13 cellular contexts compared by ENCODE assay signal in genomic region chr10:32171213-32171612, GRCh38.
DNase-seq lines count a peak whose midpoint lies in the region; ATAC-seq and TF ChIP-seq lines count a peak whose summit lies in the region.
"Had no signal": no experiment of that assay in that cellular context is flagged by ENCODE, and none has a peak within 500 bp of the region (broad histone marks: within the 10 kb centered on the region; RNA-seq: fewer than 3 reads in every experiment).

No MANE protein-coding gene starts in this region.

- peak; percentile 98 for DNase-seq in DMS53 treated with DMSO at 0.1 percent for 48 hours (lab: John Stamatoyannopoulos, UW; ENCODE audit: unreplicated experiment)
- peak; percentile 63 for DNase-seq in NCI-H510A (lab: John Stamatoyannopoulos, UW)
- DNase-seq in hepatocyte (ENCODE audit: low spot score) = peak; percentile 37
- peak; percentile 59 to 76 for DNase-seq in trophoblast cell
- DNase-seq in HuH-7.5 (ENCODE audit: low spot score) = no peak
- DNase-seq: activated gamma-delta T cell, AML-193, DMS79 treated with DMSO at 0.1 percent for 48 hours, left ventricle myocardium superior, NCI-H226 had no signal

- no peak overlapping the region for H2BK120ac ChIP-seq in trophoblast cell (ENCODE audit: insufficient read depth, low read length, poor library complexity)

- no peak overlapping the region for H4K12ac ChIP-seq in trophoblast cell (ENCODE audit: low read depth, low read length)

- no peak overlapping the region for H3K4me3 Mint-ChIP-seq in stimulated activated memory B cell treated with anti-CD40 and anti-IgM and Interleukin-4, amounts not matched to agents 10 μg/mL and 1 μg/mL and 100 μg/mL, for 72 hours

- no peak overlapping the region for H3K27ac Mint-ChIP-seq in stimulated activated memory B cell treated with anti-CD40 and anti-IgM and Interleukin-4, amounts not matched to agents 10 μg/mL and 1 μg/mL and 100 μg/mL, for 72 hours

- no peak overlapping the region for H4K91ac ChIP-seq in trophoblast cell (ENCODE audit: low read depth, low read length)

- H2AK5ac ChIP-seq in trophoblast cell (ENCODE audit: low read length) = no peak overlapping the region

- no peak overlapping the region for H2BK12ac ChIP-seq in trophoblast cell (ENCODE audit: low read length)

- H4K8ac ChIP-seq in trophoblast cell (ENCODE audit: low read depth, low read length) = no peak overlapping the region

- H3K9me2 ChIP-seq in hepatocyte (replicated peaks; ENCODE audit: insufficient read depth) = no peaks in the 10 kb centered on the region

- H3K27ac ChIP-seq in hepatocyte (no peak overlapping the region), trophoblast cell (ENCODE audit: low read depth, low read length) (peak overlapping the region; percentile 27)

- H3K4me1 ChIP-seq in hepatocyte (ENCODE audit: insufficient read depth) = no peaks in the 10 kb centered on the region
- H3K4me1 ChIP-seq in trophoblast cell (ENCODE audit: control insufficient read depth in 1 of 2, insufficient read depth in 2 of 2, low read length in 2 of 2) = peaks cover 0 to 9% of the 10 kb centered on the region in 2 experiments

- no peak for ATAC-seq in GM19397 (IDR thresholded peaks at IDR 0.05; ENCODE audit: unreplicated experiment)
- ATAC-seq in HG03175 (IDR thresholded peaks at IDR 0.05; ENCODE audit: unreplicated experiment) = no peak
- ATAC-seq in stimulated activated memory B cell treated with anti-CD40 and anti-IgM and Interleukin-4, amounts not matched to agents 10 μg/mL and 1 μg/mL and 100 μg/mL, for 72 hours = no peak
- ATAC-seq: left ventricle myocardium superior had no signal

- H3K79me2 ChIP-seq in hepatocyte (no peaks in the 10 kb centered on the region), trophoblast cell (ENCODE audit: control insufficient read depth, insufficient read depth, low read length, poor library complexity) (no peaks in the 10 kb centered on the region)

- H3K9ac ChIP-seq in trophoblast cell (ENCODE audit: low read length) = no peak overlapping the region

- no peak overlapping the region for H2BK5ac ChIP-seq in trophoblast cell (ENCODE audit: low read depth, low read length, poor library complexity)

- H3K4me2 ChIP-seq in hepatocyte (peak overlapping the region; percentile 33), trophoblast cell (ENCODE audit: low read length) (no peak overlapping the region)

- H3K18ac ChIP-seq in trophoblast cell (ENCODE audit: low read length) = no peak overlapping the region

- no peaks in the 10 kb centered on the region for H3K27me3 ChIP-seq in hepatocyte
- no peaks in the 10 kb centered on the region for H3K27me3 ChIP-seq in trophoblast cell (ENCODE audit: insufficient read depth, low read length)

- TF ChIP-seq CTCF in hepatocyte (IDR thresholded peaks at IDR 0.05; ENCODE audit: poor library complexity) = no peak

- H3K4ac ChIP-seq in trophoblast cell (ENCODE audit: low read depth, low read length) = no peak overlapping the region

- WGBS in hepatocyte (ENCODE audit: low lambda C conversion rate, missing lambda C conversion rate) = 15% methylated on average over 3 of the region's 3 CpGs
- WGBS in trophoblast cell (ENCODE audit: extremely low coverage, insufficient coverage, insufficient read length) = no CpG with 5 or more reads among the region's 3 CpGs

- no peak overlapping the region for H3K4me3 ChIP-seq in hepatocyte
- no peak overlapping the region for H3K4me3 ChIP-seq in trophoblast cell (ENCODE audit: low read depth, low read length)

- H4K20me1 ChIP-seq in hepatocyte (ENCODE audit: insufficient read depth, poor library complexity, severe bottlenecking) = no peaks in the 10 kb centered on the region

- no peaks in the 10 kb centered on the region for H3K9me3 Mint-ChIP-seq in stimulated activated memory B cell treated with anti-CD40 and anti-IgM and Interleukin-4, amounts not matched to agents 10 μg/mL and 1 μg/mL and 100 μg/mL, for 72 hours

- H3K36me3 ChIP-seq in hepatocyte (replicated peaks; ENCODE audit: insufficient read depth, low read depth) = no peaks in the 10 kb centered on the region
- H3K36me3 ChIP-seq in trophoblast cell (ENCODE audit: control insufficient read depth in 1 of 2, insufficient read depth in 2 of 2, low read length in 2 of 2) = no peaks in the 10 kb centered on the region

- H3K9me3 ChIP-seq in hepatocyte (ENCODE audit: low read depth) = no peaks in the 10 kb centered on the region
- no peaks in the 10 kb centered on the region for H3K9me3 ChIP-seq in trophoblast cell (ENCODE audit: insufficient read depth, low read depth, low read length)

- H3K4me1 Mint-ChIP-seq in stimulated activated memory B cell treated with anti-CD40 and anti-IgM and Interleukin-4, amounts not matched to agents 10 μg/mL and 1 μg/mL and 100 μg/mL, for 72 hours = no peaks in the 10 kb centered on the region

- H3K14ac ChIP-seq in trophoblast cell (ENCODE audit: low read length) = no peak overlapping the region

- H2AFZ ChIP-seq in hepatocyte = no peak overlapping the region
- H2AFZ ChIP-seq in trophoblast cell (ENCODE audit: insufficient read depth, low read length, poor library complexity) = peak overlapping the region; percentile 18

- H3K23ac ChIP-seq in trophoblast cell (ENCODE audit: low read length) = no peak overlapping the region

- H3K79me1 ChIP-seq in trophoblast cell (ENCODE audit: low read length) = no peaks in the 10 kb centered on the region

- H3K36me3 Mint-ChIP-seq in stimulated activated memory B cell treated with anti-CD40 and anti-IgM and Interleukin-4, amounts not matched to agents 10 μg/mL and 1 μg/mL and 100 μg/mL, for 72 hours = no peaks in the 10 kb centered on the region

- H3K27me3 Mint-ChIP-seq in stimulated activated memory B cell treated with anti-CD40 and anti-IgM and Interleukin-4, amounts not matched to agents 10 μg/mL and 1 μg/mL and 100 μg/mL, for 72 hours = peaks cover 41% of the 10 kb centered on the region
